24 cellular contexts compared by ENCODE assay signal in the genomic region with DNA sequence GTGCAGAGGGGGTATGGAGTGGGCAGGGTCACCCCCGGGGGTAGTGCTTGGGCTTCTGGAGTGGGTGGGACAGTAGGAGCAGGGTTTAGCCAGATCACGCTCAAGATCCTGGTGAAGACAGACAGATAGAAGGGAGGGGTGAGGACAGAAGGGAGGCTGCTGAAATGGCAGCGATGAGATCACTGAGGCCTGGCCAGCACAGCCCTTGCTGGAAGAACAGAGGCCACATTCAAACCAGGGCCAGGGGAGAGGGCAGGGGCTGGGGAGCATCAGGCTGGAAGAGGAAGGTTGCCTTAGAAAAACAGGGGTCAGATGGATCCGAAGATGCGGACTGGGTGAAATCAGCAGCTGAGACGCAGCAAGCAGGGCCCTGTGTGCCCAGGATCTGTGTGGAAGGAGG.
A peak's percentile ranks its signal among the peaks of the same experiment; 100 is the strongest.
DNase-seq lines count a peak whose midpoint lies in the region; ATAC-seq and TF ChIP-seq lines count a peak whose summit lies in the region.
"Had no signal": no experiment of that assay in that cellular context is flagged by ENCODE, and none has a peak within 500 bp of the region (broad histone marks: within the 10 kb centered on the region; RNA-seq: fewer than 3 reads in every experiment).

No MANE protein-coding gene starts in this region.

- H4K20me1 ChIP-seq in neural progenitor cell (ENCODE audit: low read depth): peaks cover 6% of the 10 kb centered on the region

- no peak overlapping the region for H3K4me3 Mint-ChIP-seq in neural progenitor cell
- H3K4me3 Mint-ChIP-seq in activated T-cell treated with anti-CD3 and anti-CD28 coated beads, Interleukin-2, amount 50 U/mL, for 4 hours: no peak overlapping the region
- H3K4me3 Mint-ChIP-seq: activated CD4-positive, alpha-beta memory T cell treated with anti-CD3 and anti-CD28 coated beads, Interleukin-2, amount 10 ng/mL, durations not matched to agents 7 days and 5 days; activated naive CD8-positive, alpha-beta T cell treated with anti-CD3 and anti-CD28 coated beads, Interleukin-2, amount 10 ng/mL, durations not matched to agents 7 days and 5 days; activated T-helper 1 cell treated with anti-CD3 and anti-CD28 coated beads, Interleukin-12 subunit alpha, Interleukin-12 subunit beta, Interleukin-2, Interleukin-4 antibody, amounts not matched to agents 30 ng/mL and 10 ng/mL and 1 ng/mL, durations not matched to agents 14 hours and 24 hours and 36 hours; central memory CD8-positive, alpha-beta T cell; immature natural killer cell; mesothelial cell of epicardium had no signal

- ATAC-seq in GM19328 (IDR thresholded peaks at IDR 0.05; ENCODE audit: unreplicated experiment): no peak
- ATAC-seq in activated T-cell treated with anti-CD3 and anti-CD28 coated beads, Interleukin-2, amount 50 U/mL, for 4 hours: no peak
- ATAC-seq: K562, Panc1 had no signal

- peaks cover 31% of the 10 kb centered on the region for H3K36me3 Mint-ChIP-seq in neural progenitor cell
- no peaks in the 10 kb centered on the region for H3K36me3 Mint-ChIP-seq in activated T-cell treated with anti-CD3 and anti-CD28 coated beads, Interleukin-2, amount 50 U/mL, for 4 hours (ENCODE audit: insufficient read depth)
- H3K36me3 Mint-ChIP-seq: activated naive CD8-positive, alpha-beta T cell treated with anti-CD3 and anti-CD28 coated beads, Interleukin-2, amount 10 ng/mL, durations not matched to agents 7 days and 5 days; CD4-positive, CD25-positive, alpha-beta regulatory T cell; immature natural killer cell had no signal

- no peak for TF ChIP-seq CTCF in right atrium auricular region (IDR thresholded peaks at IDR 0.05)
- no peak for TF ChIP-seq CTCF in neural progenitor cell (IDR thresholded peaks at IDR 0.05)

- H3K4me1 ChIP-seq in right atrium auricular region (peaks cover 0 to 50% of the 10 kb centered on the region in 2 donors), neural progenitor cell (peaks cover 8% of the 10 kb centered on the region)

- H3F3A ChIP-seq in neural progenitor cell (ENCODE audit: low read depth): no peaks in the 10 kb centered on the region

- H2AFZ ChIP-seq in neural progenitor cell (replicated peaks): no peak overlapping the region

- H3K9me3 ChIP-seq in right atrium auricular region (no peaks in the 10 kb centered on the region), neural progenitor cell (ENCODE audit: low read depth) (no peaks in the 10 kb centered on the region)

- H3K9me3 Mint-ChIP-seq in neural progenitor cell: peaks cover 5% of the 10 kb centered on the region
- no peaks in the 10 kb centered on the region for H3K9me3 Mint-ChIP-seq in activated T-cell treated with anti-CD3 and anti-CD28 coated beads, Interleukin-2, amount 50 U/mL, for 4 hours
- H3K9me3 Mint-ChIP-seq: activated CD4-positive, alpha-beta memory T cell treated with anti-CD3 and anti-CD28 coated beads, Interleukin-2, amount 10 ng/mL, durations not matched to agents 7 days and 5 days; activated naive CD8-positive, alpha-beta T cell treated with anti-CD3 and anti-CD28 coated beads, Interleukin-2, amount 10 ng/mL, durations not matched to agents 7 days and 5 days; activated T-helper 1 cell treated with anti-CD3 and anti-CD28 coated beads, Interleukin-12 subunit alpha, Interleukin-12 subunit beta, Interleukin-2, Interleukin-4 antibody, amounts not matched to agents 30 ng/mL and 10 ng/mL and 1 ng/mL, durations not matched to agents 14 hours and 24 hours and 36 hours; CD4-positive, CD25-positive, alpha-beta regulatory T cell; central memory CD8-positive, alpha-beta T cell; mesothelial cell of epicardium had no signal

- peak overlapping the region; percentile 92 for H3K27ac ChIP-seq in angular gyrus (ENCODE audit: low read depth, low read length)
- peak overlapping the region; percentile 25 to 54 for H3K27ac ChIP-seq in right atrium auricular region
- H3K27ac ChIP-seq in neural progenitor cell: no peak overlapping the region
- H3K27ac ChIP-seq: HL-60 had no signal

- peaks cover 7% of the 10 kb centered on the region for H3K79me2 ChIP-seq in neural progenitor cell (ENCODE audit: low read depth)

- H3K4me3 ChIP-seq in right atrium auricular region (no peak overlapping the region), neural progenitor cell (no peak overlapping the region)
- H3K4me3 ChIP-seq: K562 had no signal

- H3K27me3 Mint-ChIP-seq in neural progenitor cell (ENCODE audit: insufficient read depth, low read depth): peaks cover 2% of the 10 kb centered on the region
- peaks cover 3% of the 10 kb centered on the region for H3K27me3 Mint-ChIP-seq in activated T-cell treated with anti-CD3 and anti-CD28 coated beads, Interleukin-2, amount 50 U/mL, for 4 hours (ENCODE audit: low read depth)

- peaks cover 37% of the 10 kb centered on the region for H3K4me1 Mint-ChIP-seq in neural progenitor cell
- H3K4me1 Mint-ChIP-seq in activated T-cell treated with anti-CD3 and anti-CD28 coated beads, Interleukin-2, amount 50 U/mL, for 4 hours (ENCODE audit: low read depth): no peaks in the 10 kb centered on the region
- H3K4me1 Mint-ChIP-seq: immature natural killer cell had no signal

- no peak overlapping the region for H3K9ac ChIP-seq in neural progenitor cell

- DNase-seq in Ammon's horn (ENCODE audit: low spot score) (peak; percentile 88), right atrium auricular region (ENCODE audit: low spot score) (no peak), neural progenitor cell (ENCODE audit: low spot score) (no peak), occipital lobe (lab: John Stamatoyannopoulos, UW) (no peak), NCI-H2107 treated with DMSO at 0.1 percent for 48 hours (lab: John Stamatoyannopoulos, UW; ENCODE audit: unreplicated experiment) (no peak)
- DNase-seq in activated T-cell treated with anti-CD3 and anti-CD28 coated beads, Interleukin-2, amount 50 U/mL, for 4 hours: no peak
- DNase-seq: activated CD4-positive, alpha-beta memory T cell treated with anti-CD3 and anti-CD28 coated beads, Interleukin-2, amount 10 ng/mL, durations not matched to agents 7 days and 5 days; activated naive CD8-positive, alpha-beta T cell treated with anti-CD3 and anti-CD28 coated beads, Interleukin-2, amount 10 ng/mL, durations not matched to agents 7 days and 5 days; CD4-positive, CD25-positive, alpha-beta regulatory T cell; foreskin fibroblast; immature natural killer cell; NCI-H1048; NCI-H2171; NCI-H774; stimulated activated CD4-positive, alpha-beta T cell treated with anti-CD3 and anti-CD28 coated beads, Interleukin-12 subunit alpha, Interleukin-12 subunit beta, amount 100 ng/mL, for 4 hours; stimulated activated naive CD4-positive, alpha-beta T cell had no signal

- peaks cover 11% of the 10 kb centered on the region for H3K36me3 ChIP-seq in right atrium auricular region
- no peaks in the 10 kb centered on the region for H3K36me3 ChIP-seq in neural progenitor cell

- H3K4me2 ChIP-seq in neural progenitor cell: no peak overlapping the region

- peak overlapping the region; percentile 57 for H3K27ac Mint-ChIP-seq in neural progenitor cell
- H3K27ac Mint-ChIP-seq: activated CD4-positive, alpha-beta memory T cell treated with anti-CD3 and anti-CD28 coated beads, Interleukin-2, amount 10 ng/mL, durations not matched to agents 7 days and 5 days; activated naive CD8-positive, alpha-beta T cell treated with anti-CD3 and anti-CD28 coated beads, Interleukin-2, amount 10 ng/mL, durations not matched to agents 7 days and 5 days; activated T-helper 1 cell treated with anti-CD3 and anti-CD28 coated beads, Interleukin-12 subunit alpha, Interleukin-12 subunit beta, Interleukin-2, Interleukin-4 antibody, amounts not matched to agents 30 ng/mL and 10 ng/mL and 1 ng/mL, durations not matched to agents 14 hours and 24 hours and 36 hours; mesothelial cell of epicardium had no signal

- H3K27me3 ChIP-seq in right atrium auricular region (no peaks in the 10 kb centered on the region), neural progenitor cell (no peaks in the 10 kb centered on the region)
